ENCODE assay signal across 17 cellular contexts in genomic region chr3:37812497-37812896, GRCh38. TPM values are rescaled to one million over a fixed set of nuclear protein-coding genes. Genes with fewer than 3 reads are reported as not detected.
A peak's percentile ranks its signal among the peaks of the same experiment; 100 is the strongest.
DNase-seq lines count a peak whose midpoint lies in the region; ATAC-seq and TF ChIP-seq lines count a peak whose summit lies in the region.
"Had no signal": no experiment of that assay in that cellular context is flagged by ENCODE, and none has a peak within 500 bp of the region (broad histone marks: within the 10 kb centered on the region; RNA-seq: fewer than 3 reads in every experiment).

No MANE protein-coding gene starts in this region.

- no peaks in the 10 kb centered on the region for H3K9me3 ChIP-seq in lower lobe of right lung

- DNase-seq in Right ventricle myocardium superior (no peak), Right ventricle myocardium inferior (ENCODE audit: missing footprints) (no peak), left cardiac atrium (peak; percentile 39), lower lobe of right lung (no peak)
- no peak for DNase-seq in activated CD8-positive, alpha-beta memory T cell treated with anti-CD3 and anti-CD28 coated beads, Interleukin-2, amount 50 U/mL, for 48 hours
- DNase-seq: activated naive CD8-positive, alpha-beta T cell treated with anti-CD3 and anti-CD28 coated beads, Interleukin-2, amount 10 ng/mL, durations not matched to agents 7 days and 5 days; effector memory CD4-positive, alpha-beta T cell; GOT3; NCI-H1092 treated with DMSO at 0.1 percent for 48 hours; NCI-H2081; NCI-H446 treated with DMSO at 0.1 percent for 48 hours; T-helper 9 cell had no signal

- H3K27ac ChIP-seq in rectal smooth muscle tissue (ENCODE audit: low read depth, low read length) = peak overlapping the region; percentile 57
- H3K27ac ChIP-seq in lower lobe of right lung = no peak overlapping the region
- H3K27ac ChIP-seq: 22Rv1 had no signal

- no peak overlapping the region for H3K4me3 ChIP-seq in rectal smooth muscle tissue (ENCODE audit: low read length)
- no peak overlapping the region for H3K4me3 ChIP-seq in lower lobe of right lung

- H3K36me3 ChIP-seq in rectal smooth muscle tissue (ENCODE audit: control insufficient read depth, insufficient read depth, low read length) = no peaks in the 10 kb centered on the region
- H3K36me3 ChIP-seq in lower lobe of right lung = peaks cover 25% of the 10 kb centered on the region

- TF ChIP-seq CTCF in lower lobe of right lung (IDR thresholded peaks at IDR 0.05) = no peak

- ATAC-seq in Right ventricle myocardium superior (ENCODE audit: poor library complexity) (peak; percentile 30), Right ventricle myocardium inferior (no peak), left cardiac atrium (peak; percentile 36 to 45), lower lobe of right lung (no peak), GM21367 (IDR thresholded peaks at IDR 0.05; ENCODE audit: unreplicated experiment) (no peak), GM18861 (IDR thresholded peaks at IDR 0.05; ENCODE audit: unreplicated experiment) (no peak)
- ATAC-seq: SK-N-SH treated with all-trans-retinoic acid at 6 μM for 48 hours had no signal

- H3K27me3 ChIP-seq in rectal smooth muscle tissue (ENCODE audit: control insufficient read depth, insufficient read depth, low read length) (no peaks in the 10 kb centered on the region), lower lobe of right lung (ENCODE audit: low read depth) (no peaks in the 10 kb centered on the region)

- H3K4me1 ChIP-seq in rectal smooth muscle tissue (ENCODE audit: control insufficient read depth, insufficient read depth, low read length) (peaks cover 26% of the 10 kb centered on the region), lower lobe of right lung (peaks cover 26% of the 10 kb centered on the region)

- intact Hi-C loops in Right ventricle myocardium superior (cut with DNase I) (no loop called here), Right ventricle myocardium inferior (cut with DNase I) (no loop called here), left cardiac atrium (cut with DNase I) (no loop called here), lower lobe of right lung (cut with DNase I) (no loop called here)

- H3K9ac ChIP-seq in rectal smooth muscle tissue (ENCODE audit: low read length) = no peak overlapping the region

RNA-seq across cellular contexts. Expression of gene CTDSPL, which starts 49.2 kb away (rescaled TPM):
- 46.0 TPM for total RNA-seq in Right ventricle myocardium superior
- 47.3 TPM for total RNA-seq in Right ventricle myocardium inferior
- 10 to 100 TPM; 46.4 to 50.2 TPM for total RNA-seq in left cardiac atrium
- 60.3 TPM for total RNA-seq in lower lobe of right lung

Comparison
In these comparisons a context has a peak if more than half of its experiments do, and no peak if none do; other contexts are left out.
1. ATAC-seq: peak in Right ventricle myocardium superior (single experiment) and left cardiac atrium (2 of 2); none in Right ventricle myocardium inferior (single experiment), lower lobe of right lung (0 of 2), GM21367 (single experiment) and GM18861 (single experiment).